17 cellular contexts compared by ENCODE assay signal in genomic region chrY:2860511-2860910, GRCh38. TPM values are rescaled to one million over a fixed set of nuclear protein-coding genes. Genes with fewer than 3 reads are reported as not detected.
DNase-seq lines count a peak whose midpoint lies in the region; ATAC-seq and TF ChIP-seq lines count a peak whose summit lies in the region.
"Had no signal": no experiment of that assay in that cellular context is flagged by ENCODE, and none has a peak within 500 bp of the region (broad histone marks: within the 10 kb centered on the region; RNA-seq: fewer than 3 reads in every experiment).

No MANE protein-coding gene starts in this region.

- H3K27me3 Mint-ChIP-seq in activated naive CD4-positive, alpha-beta T cell treated with anti-CD3 and anti-CD28 coated beads for 36 hours (ENCODE audit: low read depth), result no peaks in the 10 kb centered on the region
- H3K27me3 Mint-ChIP-seq: dendritic cell treated with granulocyte-macrophage colony-stimulating factor and Interleukin-4, amounts not matched to agents 40 ng/mL and 50 ng/mL, for 4 days had no signal

- no peak for TF ChIP-seq CTCF in RWPE2 (IDR thresholded peaks at IDR 0.05; ENCODE audit: poor library complexity, severe bottlenecking)
- TF ChIP-seq CTCF in epithelial cell of esophagus (IDR thresholded peaks at IDR 0.05; ENCODE audit: insufficient read depth, low read depth, low read length, missing control alignments), result no peak
- no peak for TF ChIP-seq CTCF in GM10248 (IDR thresholded peaks at IDR 0.05; ENCODE audit: control extremely low read depth, extremely low read depth, low read depth, missing control alignments)

- POLR2A ChIA-PET in GM10248 (lab: Yijun Ruan, JAX), result no interaction called here

- no peak for DNase-seq in activated naive CD4-positive, alpha-beta T cell treated with anti-CD3 and anti-CD28 coated beads for 36 hours
- DNase-seq in activated naive CD4-positive, alpha-beta T cell (lab: John Stamatoyannopoulos, UW), result no peak
- no peak for DNase-seq in RWPE2 (ENCODE audit: low spot score)
- peak; percentile 44 for DNase-seq in epithelial cell of esophagus (ENCODE audit: low read depth)
- DNase-seq in stimulated activated effector memory CD8-positive, alpha-beta T cell treated with anti-CD3 and anti-CD28 coated beads, Interleukin-12 subunit alpha, Interleukin-12 subunit beta, amount 100 ng/mL, for 72 hours (ENCODE audit: low spot score in 2 of 2), result no peak
- DNase-seq in GM10248 (ENCODE audit: extremely low spot score), result no peak
- DNase-seq in GF-D8 (lab: John Stamatoyannopoulos, UW), result no peak
- DNase-seq: activated CD4-positive, CD25-positive, alpha-beta regulatory T cell; activated T-cell treated with anti-CD3 and anti-CD28 coated beads for 4 hours; aorta; NCI-H510A; stimulated activated CD4-positive, alpha-beta T cell treated with anti-CD3 and anti-CD28 coated beads, Interleukin-4, amount 100 ng/mL, for 4 hours had no signal

- H3K27me3 ChIP-seq in RWPE2 (ENCODE audit: insufficient read depth, poor library complexity, severe bottlenecking), result no peaks in the 10 kb centered on the region

- peaks cover 100% of the 10 kb centered on the region for H3K36me3 ChIP-seq in RWPE2 (ENCODE audit: low read depth)

- peaks cover 55% of the 10 kb centered on the region for H3K36me3 Mint-ChIP-seq in activated naive CD4-positive, alpha-beta T cell treated with anti-CD3 and anti-CD28 coated beads for 36 hours (ENCODE audit: low read depth)
- peaks cover 100% of the 10 kb centered on the region for H3K36me3 Mint-ChIP-seq in stimulated activated effector memory CD8-positive, alpha-beta T cell treated with anti-CD3 and anti-CD28 coated beads, Interleukin-12 subunit alpha, Interleukin-12 subunit beta, amount 100 ng/mL, for 72 hours

- CTCF ChIA-PET in activated naive CD4-positive, alpha-beta T cell treated with anti-CD3 and anti-CD28 coated beads for 36 hours (lab: Charles Lee), result no interaction called here
- CTCF ChIA-PET in GM10248 (lab: Yijun Ruan, JAX), result interaction anchor here (1.2 kb wide), 1 partner anchor 23 kb away, joined by 3 read pairs; no protein-coding TSS in a partner anchor

- peaks cover 51% of the 10 kb centered on the region for H3K4me1 Mint-ChIP-seq in activated naive CD4-positive, alpha-beta T cell treated with anti-CD3 and anti-CD28 coated beads for 36 hours (ENCODE audit: low read depth)
- peaks cover 36% of the 10 kb centered on the region for H3K4me1 Mint-ChIP-seq in stimulated activated effector memory CD8-positive, alpha-beta T cell treated with anti-CD3 and anti-CD28 coated beads, Interleukin-12 subunit alpha, Interleukin-12 subunit beta, amount 100 ng/mL, for 72 hours

- H3K4me3 ChIP-seq in RWPE2 (ENCODE audit: severe bottlenecking), result no peak overlapping the region
- H3K4me3 ChIP-seq in epithelial cell of esophagus (ENCODE audit: low read length), result no peak overlapping the region
- H3K4me3 ChIP-seq: SK-N-MC had no signal

- peak overlapping the region; percentile 79 for H3K27ac Mint-ChIP-seq in activated naive CD4-positive, alpha-beta T cell treated with anti-CD3 and anti-CD28 coated beads for 36 hours
- peak overlapping the region; percentile 54 for H3K27ac Mint-ChIP-seq in stimulated activated effector memory CD8-positive, alpha-beta T cell treated with anti-CD3 and anti-CD28 coated beads, Interleukin-12 subunit alpha, Interleukin-12 subunit beta, amount 100 ng/mL, for 72 hours
- H3K27ac Mint-ChIP-seq: dendritic cell treated with granulocyte-macrophage colony-stimulating factor and Interleukin-4, amounts not matched to agents 40 ng/mL and 50 ng/mL, for 4 days had no signal

- ATAC-seq in RWPE2 (ENCODE audit: low read depth), result peak; percentile 83
- ATAC-seq in stimulated activated effector memory CD8-positive, alpha-beta T cell treated with anti-CD3 and anti-CD28 coated beads, Interleukin-12 subunit alpha, Interleukin-12 subunit beta, amount 100 ng/mL, for 72 hours, result no peak
- ATAC-seq in HG03095 (IDR thresholded peaks at IDR 0.05; ENCODE audit: unreplicated experiment), result no peak
- ATAC-seq: sciatic nerve had no signal

- H3K9me3 Mint-ChIP-seq in activated naive CD4-positive, alpha-beta T cell treated with anti-CD3 and anti-CD28 coated beads for 36 hours, result no peaks in the 10 kb centered on the region
- no peaks in the 10 kb centered on the region for H3K9me3 Mint-ChIP-seq in stimulated activated effector memory CD8-positive, alpha-beta T cell treated with anti-CD3 and anti-CD28 coated beads, Interleukin-12 subunit alpha, Interleukin-12 subunit beta, amount 100 ng/mL, for 72 hours
- H3K9me3 Mint-ChIP-seq: dendritic cell treated with granulocyte-macrophage colony-stimulating factor and Interleukin-4, amounts not matched to agents 40 ng/mL and 50 ng/mL, for 4 days had no signal

- no peak overlapping the region for H3K4me3 Mint-ChIP-seq in activated naive CD4-positive, alpha-beta T cell treated with anti-CD3 and anti-CD28 coated beads for 36 hours
- no peak overlapping the region for H3K4me3 Mint-ChIP-seq in stimulated activated effector memory CD8-positive, alpha-beta T cell treated with anti-CD3 and anti-CD28 coated beads, Interleukin-12 subunit alpha, Interleukin-12 subunit beta, amount 100 ng/mL, for 72 hours
- H3K4me3 Mint-ChIP-seq: dendritic cell treated with granulocyte-macrophage colony-stimulating factor and Interleukin-4, amounts not matched to agents 40 ng/mL and 50 ng/mL, for 4 days had no signal

- H3K4me1 ChIP-seq in RWPE2 (ENCODE audit: insufficient read depth, poor library complexity, severe bottlenecking), result peaks cover 35% of the 10 kb centered on the region

- intact Hi-C loops in activated naive CD4-positive, alpha-beta T cell treated with anti-CD3 and anti-CD28 coated beads for 36 hours (cut with micrococcal nuclease), result no loop called here

- peak overlapping the region; percentile 37 for H3K27ac ChIP-seq in RWPE2 (ENCODE audit: poor library complexity, severe bottlenecking)
- H3K27ac ChIP-seq: SK-N-MC had no signal

- H3K9me3 ChIP-seq in RWPE2 (ENCODE audit: severe bottlenecking), result no peaks in the 10 kb centered on the region

RNA-seq across cellular contexts. Expression of gene RPS4Y1, which starts 19.1 kb away (rescaled TPM):
- total RNA-seq in activated naive CD4-positive, alpha-beta T cell treated with anti-CD3 and anti-CD28 coated beads for 36 hours, result 100 to 1,000 TPM; 443 to 450 TPM
- total RNA-seq: aorta, sciatic nerve, urinary bladder had no signal
